In the genomic region with DNA sequence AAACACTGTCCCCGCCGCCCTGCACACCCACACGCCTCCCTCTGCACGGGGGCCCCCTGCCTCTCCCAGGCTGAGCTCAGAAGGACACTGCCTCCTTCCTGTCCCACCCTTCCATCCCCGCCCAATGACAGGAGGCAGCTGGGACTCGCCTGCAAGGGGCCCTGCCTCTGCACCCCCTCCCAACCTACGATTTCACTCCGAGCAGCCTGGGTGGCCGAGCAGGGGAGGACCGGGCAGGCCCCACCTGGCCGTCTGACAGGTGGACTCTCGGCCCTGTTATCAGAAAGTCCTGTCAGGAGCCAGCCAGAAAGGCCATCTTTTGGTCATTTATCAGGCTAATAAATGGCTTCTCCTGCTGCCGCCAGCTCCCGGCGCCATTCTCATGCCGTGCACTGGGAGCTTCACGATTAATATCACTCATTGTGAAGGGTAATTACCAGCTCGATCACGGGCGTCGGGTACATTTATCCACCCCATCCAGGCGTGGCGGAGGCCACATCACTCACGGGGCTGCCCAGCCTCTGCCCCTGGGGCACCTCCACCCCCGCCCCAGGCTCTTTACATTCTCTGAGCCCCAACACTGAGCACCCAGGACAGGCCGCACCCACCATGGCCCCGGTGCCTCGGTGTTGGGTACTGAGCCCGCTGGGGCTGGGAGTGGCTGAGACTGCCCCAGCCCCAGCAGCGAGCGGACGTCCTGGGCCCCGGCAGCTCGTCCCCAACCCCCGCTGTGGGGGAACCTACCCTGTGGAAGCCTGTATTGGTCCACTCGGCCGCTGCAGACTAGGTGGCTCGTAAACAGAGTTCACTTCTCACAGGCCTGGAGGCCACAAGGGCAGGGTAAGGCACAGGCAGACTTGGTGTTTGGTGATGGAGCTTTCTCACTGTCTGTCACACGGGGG, we compare ENCODE assay signal across 3 cellular contexts.
TF ChIP-seq lines count a peak whose summit lies in the region.

No MANE protein-coding gene starts in this region.

TF ChIP-seq in liver, 16 proteins besides CTCF, POLR2A, EP300 and RAD21 (continued from another document):
- peak in 1 of 2 donors; percentile 19 for TF ChIP-seq RXRA (IDR thresholded peaks at IDR 0.05)
- TF ChIP-seq NR2F2 (IDR thresholded peaks at IDR 0.05) = no peak
- peak; percentile 59 to 71 for TF ChIP-seq HNF4A (conservative IDR thresholded peaks at IDR 0.05)
- TF ChIP-seq HNF4G (IDR thresholded peaks at IDR 0.05) = no peak
- TF ChIP-seq ZBTB33 (IDR thresholded peaks at IDR 0.05) = no peak
- peak; percentile 39 for TF ChIP-seq SP1 (IDR thresholded peaks at IDR 0.05)
- no peak for TF ChIP-seq REST (IDR thresholded peaks at IDR 0.05)
- no peak for TF ChIP-seq JUND (IDR thresholded peaks at IDR 0.05)
- TF ChIP-seq, protein P1, sequence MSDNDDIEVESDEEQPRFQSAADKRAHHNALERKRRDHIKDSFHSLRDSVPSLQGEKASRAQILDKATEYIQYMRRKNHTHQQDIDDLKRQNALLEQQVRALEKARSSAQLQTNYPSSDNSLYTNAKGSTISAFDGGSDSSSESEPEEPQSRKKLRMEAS (IDR thresholded peaks at IDR 0.05) = no peak
- no peak for TF ChIP-seq FOXA2 (IDR thresholded peaks at IDR 0.05)
- TF ChIP-seq GABPA (IDR thresholded peaks at IDR 0.05 in 1 of 2, conservative IDR thresholded peaks at IDR 0.05 in 1 of 2) = no peak
- peak; percentile 87 for TF ChIP-seq YY1 (IDR thresholded peaks at IDR 0.05)
- TF ChIP-seq TAF1 (conservative IDR thresholded peaks at IDR 0.05) = no peak
- no peak for TF ChIP-seq EGR1 (IDR thresholded peaks at IDR 0.05; ENCODE audit: low read depth in 2 of 2)
- no peak for TF ChIP-seq FOXA1 (IDR thresholded peaks at IDR 0.05)

TF ChIP-seq in HepG2, 621 proteins besides CTCF, POLR2A, EP300 and RAD21 (continued from another document):
- TF ChIP-seq POGZ (CRISPR knock-in tag; IDR thresholded peaks at IDR 0.05) (no peak), NKX3-1 (CRISPR knock-in tag; IDR thresholded peaks at IDR 0.05) (no peak), ZNF614 (CRISPR knock-in tag; IDR thresholded peaks at IDR 0.05; ENCODE audit: borderline replicate concordance) (no peak), FOXK1 (CRISPR knock-in tag; IDR thresholded peaks at IDR 0.05; ENCODE audit: borderline replicate concordance, low read depth) (no peak), KDM2A (CRISPR knock-in tag; IDR thresholded peaks at IDR 0.05; ENCODE audit: borderline replicate concordance, low read depth) (no peak)
- TF ChIP-seq, protein P2, sequence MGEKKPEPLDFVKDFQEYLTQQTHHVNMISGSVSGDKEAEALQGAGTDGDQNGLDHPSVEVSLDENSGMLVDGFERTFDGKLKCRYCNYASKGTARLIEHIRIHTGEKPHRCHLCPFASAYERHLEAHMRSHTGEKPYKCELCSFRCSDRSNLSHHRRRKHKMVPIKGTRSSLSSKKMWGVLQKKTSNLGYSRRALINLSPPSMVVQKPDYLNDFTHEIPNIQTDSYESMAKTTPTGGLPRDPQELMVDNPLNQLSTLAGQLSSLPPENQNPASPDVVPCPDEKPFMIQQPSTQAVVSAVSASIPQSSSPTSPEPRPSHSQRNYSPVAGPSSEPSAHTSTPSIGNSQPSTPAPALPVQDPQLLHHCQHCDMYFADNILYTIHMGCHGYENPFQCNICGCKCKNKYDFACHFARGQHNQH (CRISPR knock-in tag; IDR thresholded peaks at IDR 0.05) = no peak
- TF ChIP-seq, protein P3, sequence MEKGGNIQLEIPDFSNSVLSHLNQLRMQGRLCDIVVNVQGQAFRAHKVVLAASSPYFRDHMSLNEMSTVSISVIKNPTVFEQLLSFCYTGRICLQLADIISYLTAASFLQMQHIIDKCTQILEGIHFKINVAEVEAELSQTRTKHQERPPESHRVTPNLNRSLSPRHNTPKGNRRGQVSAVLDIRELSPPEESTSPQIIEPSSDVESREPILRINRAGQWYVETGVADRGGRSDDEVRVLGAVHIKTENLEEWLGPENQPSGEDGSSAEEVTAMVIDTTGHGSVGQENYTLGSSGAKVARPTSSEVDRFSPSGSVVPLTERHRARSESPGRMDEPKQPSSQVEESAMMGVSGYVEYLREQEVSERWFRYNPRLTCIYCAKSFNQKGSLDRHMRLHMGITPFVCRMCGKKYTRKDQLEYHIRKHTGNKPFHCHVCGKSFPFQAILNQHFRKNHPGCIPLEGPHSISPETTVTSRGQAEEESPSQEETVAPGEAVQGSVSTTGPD (CRISPR knock-in tag; IDR thresholded peaks at IDR 0.05) = no peak

TF ChIP-seq in SK-N-SH, 30 proteins besides CTCF, POLR2A, EP300 and RAD21 (continued from another document):
- TF ChIP-seq SIN3A (IDR thresholded peaks at IDR 0.05; ENCODE audit: borderline replicate concordance, low read depth, low read length) (no peak), REST (IDR thresholded peaks at IDR 0.05; ENCODE audit: low read depth, low read length) (no peak), POLR2AphosphoS5 (IDR thresholded peaks at IDR 0.05; ENCODE audit: low read depth, low read length) (no peak), ZBTB33 (IDR thresholded peaks at IDR 0.05; ENCODE audit: borderline replicate concordance, low read depth) (no peak)
- TF ChIP-seq, protein P4, sequence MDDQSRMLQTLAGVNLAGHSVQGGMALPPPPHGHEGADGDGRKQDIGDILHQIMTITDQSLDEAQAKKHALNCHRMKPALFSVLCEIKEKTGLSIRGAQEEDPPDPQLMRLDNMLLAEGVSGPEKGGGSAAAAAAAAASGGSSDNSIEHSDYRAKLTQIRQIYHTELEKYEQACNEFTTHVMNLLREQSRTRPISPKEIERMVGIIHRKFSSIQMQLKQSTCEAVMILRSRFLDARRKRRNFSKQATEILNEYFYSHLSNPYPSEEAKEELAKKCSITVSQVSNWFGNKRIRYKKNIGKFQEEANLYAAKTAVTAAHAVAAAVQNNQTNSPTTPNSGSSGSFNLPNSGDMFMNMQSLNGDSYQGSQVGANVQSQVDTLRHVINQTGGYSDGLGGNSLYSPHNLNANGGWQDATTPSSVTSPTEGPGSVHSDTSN (IDR thresholded peaks at IDR 0.05) = no peak
